In the genomic region with DNA sequence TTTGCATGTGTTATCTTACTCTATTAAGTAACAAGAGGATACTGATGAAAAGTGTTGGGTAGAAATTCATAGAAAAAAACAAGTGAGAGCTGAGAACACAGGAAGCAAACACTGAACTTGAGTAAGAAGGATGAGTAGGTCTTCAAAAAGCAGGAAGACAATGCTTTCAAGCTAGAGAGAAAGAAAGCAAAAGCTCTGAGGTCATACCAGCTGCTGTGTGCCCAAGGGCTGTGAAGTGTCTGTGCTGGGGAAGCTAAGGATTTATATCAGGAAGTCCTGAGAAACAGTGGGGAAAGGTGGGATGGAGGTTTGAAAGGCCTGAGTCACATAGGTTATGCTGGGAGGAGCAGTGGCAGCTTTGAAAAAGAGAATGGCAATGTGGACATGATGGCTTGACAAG, we compare ENCODE assay signal across 16 cellular contexts.
DNase-seq lines count a peak whose midpoint lies in the region; ATAC-seq and TF ChIP-seq lines count a peak whose summit lies in the region.
"Had no signal": no experiment of that assay in that cellular context is flagged by ENCODE, and none has a peak within 500 bp of the region (broad histone marks: within the 10 kb centered on the region; RNA-seq: fewer than 3 reads in every experiment).

No MANE protein-coding gene starts in this region.

- H3K4me3 Mint-ChIP-seq in activated CD4-positive, alpha-beta T cell treated with anti-CD3 and anti-CD28 coated beads, Interleukin-2, amount 10 ng/mL, durations not matched to agents 7 days and 5 days, result no peak overlapping the region
- H3K4me3 Mint-ChIP-seq in chondrocyte (ENCODE audit: unreplicated experiment), result no peak overlapping the region
- H3K4me3 Mint-ChIP-seq in naive thymus-derived CD4-positive, alpha-beta T cell, result no peak overlapping the region
- H3K4me3 Mint-ChIP-seq: activated CD8-positive, alpha-beta memory T cell treated with anti-CD3 and anti-CD28 coated beads, Interleukin-2, amount 10 ng/mL, durations not matched to agents 7 days and 5 days; dendritic cell treated with granulocyte-macrophage colony-stimulating factor and Interleukin-4, amounts not matched to agents 40 ng/mL and 50 ng/mL, for 4 days had no signal

- no peak overlapping the region for H3K4me3 ChIP-seq in HUES48 (ENCODE audit: low read depth, low read length)
- no peak overlapping the region for H3K4me3 ChIP-seq in naive thymus-derived CD4-positive, alpha-beta T cell (ENCODE audit: low read length)
- H3K4me3 ChIP-seq: gastrocnemius medialis had no signal

- CTCF ChIA-PET in activated CD4-positive, alpha-beta T cell treated with anti-CD3 and anti-CD28 coated beads, Interleukin-2, amount 10 ng/mL, durations not matched to agents 7 days and 5 days (lab: Charles Lee), result no interaction called here
- CTCF ChIA-PET in naive thymus-derived CD4-positive, alpha-beta T cell (lab: Charles Lee), result no interaction called here

- H3K4me1 ChIP-seq in HUES48 (ENCODE audit: control insufficient read depth, insufficient read depth, low read length), result peaks cover 12% of the 10 kb centered on the region; the same call in 1 of the 2 replicates
- no peaks in the 10 kb centered on the region for H3K4me1 ChIP-seq in naive thymus-derived CD4-positive, alpha-beta T cell (ENCODE audit: control insufficient read depth in 2 of 2, insufficient read depth in 2 of 2, low read length in 2 of 2)
- H3K4me1 ChIP-seq: gastrocnemius medialis had no signal

- no peaks in the 10 kb centered on the region for H3K9me3 ChIP-seq in HUES48 (ENCODE audit: control insufficient read depth, insufficient read depth, low read length)
- no peaks in the 10 kb centered on the region for H3K9me3 ChIP-seq in naive thymus-derived CD4-positive, alpha-beta T cell (ENCODE audit: control insufficient read depth in 2 of 3, low read length in 3 of 3)
- H3K9me3 ChIP-seq: gastrocnemius medialis had no signal

- H3K27me3 Mint-ChIP-seq in activated CD4-positive, alpha-beta T cell treated with anti-CD3 and anti-CD28 coated beads, Interleukin-2, amount 10 ng/mL, durations not matched to agents 7 days and 5 days, result no peaks in the 10 kb centered on the region
- no peaks in the 10 kb centered on the region for H3K27me3 Mint-ChIP-seq in chondrocyte (ENCODE audit: low read depth)
- H3K27me3 Mint-ChIP-seq in naive thymus-derived CD4-positive, alpha-beta T cell, result no peaks in the 10 kb centered on the region
- H3K27me3 Mint-ChIP-seq: activated CD8-positive, alpha-beta memory T cell treated with anti-CD3 and anti-CD28 coated beads, Interleukin-2, amount 10 ng/mL, durations not matched to agents 7 days and 5 days; dendritic cell treated with granulocyte-macrophage colony-stimulating factor and Interleukin-4, amounts not matched to agents 40 ng/mL and 50 ng/mL, for 4 days had no signal

- H3K27ac ChIP-seq in HUES48 (ENCODE audit: low read depth, low read length), result peak overlapping the region; percentile 49
- no peak overlapping the region for H3K27ac ChIP-seq in naive thymus-derived CD4-positive, alpha-beta T cell (ENCODE audit: low read depth, low read length)
- H3K27ac ChIP-seq: gastrocnemius medialis had no signal

- intact Hi-C loops in naive thymus-derived CD4-positive, alpha-beta T cell (cut with micrococcal nuclease), result no loop called here

- H3K36me3 ChIP-seq in HUES48 (ENCODE audit: control insufficient read depth, insufficient read depth, low read length), result no peaks in the 10 kb centered on the region
- no peaks in the 10 kb centered on the region for H3K36me3 ChIP-seq in naive thymus-derived CD4-positive, alpha-beta T cell (ENCODE audit: control insufficient read depth in 2 of 3, insufficient read depth in 3 of 3, low read length in 3 of 3)
- H3K36me3 ChIP-seq: gastrocnemius medialis had no signal

- ATAC-seq in naive thymus-derived CD4-positive, alpha-beta T cell, result peak; percentile 16
- ATAC-seq in GM21515 (IDR thresholded peaks at IDR 0.05; ENCODE audit: unreplicated experiment) (no peak), GM18519 (IDR thresholded peaks at IDR 0.05; ENCODE audit: low FRiP score, unreplicated experiment) (no peak)
- ATAC-seq: activated CD8-positive, alpha-beta memory T cell treated with anti-CD3 and anti-CD28 coated beads, Interleukin-2, amount 10 ng/mL, durations not matched to agents 7 days and 5 days; gastrocnemius medialis had no signal

- H3K27me3 ChIP-seq in HUES48 (ENCODE audit: control insufficient read depth, insufficient read depth, low read length), result no peaks in the 10 kb centered on the region
- no peaks in the 10 kb centered on the region for H3K27me3 ChIP-seq in naive thymus-derived CD4-positive, alpha-beta T cell (ENCODE audit: control insufficient read depth in 2 of 2, insufficient read depth in 2 of 2, low read length in 2 of 2)
- H3K27me3 ChIP-seq: gastrocnemius medialis had no signal

- DNase-seq in activated CD4-positive, alpha-beta T cell treated with anti-CD3 and anti-CD28 coated beads, Interleukin-2, amount 10 ng/mL, durations not matched to agents 7 days and 5 days, result no peak
- DNase-seq in activated CD4-positive, alpha-beta T cell treated with anti-CD3 and anti-CD28 coated beads for 4 hours, result no peak
- no peak for DNase-seq in chondrocyte (ENCODE audit: low spot score)
- no peak for DNase-seq in naive thymus-derived CD4-positive, alpha-beta T cell
- DNase-seq in stimulated activated CD4-positive, alpha-beta T cell treated with anti-CD3 and anti-CD28 coated beads, Interleukin-1b, Interleukin-23, amount 100 ng/mL, for 48 hours, result no peak
- DNase-seq: activated CD8-positive, alpha-beta memory T cell treated with anti-CD3 and anti-CD28 coated beads, Interleukin-2, amount 10 ng/mL, durations not matched to agents 7 days and 5 days; amniotic stem cell; gastrocnemius medialis; NCI-H1105 treated with DMSO at 0.1 percent for 48 hours; NCI-H774; stimulated activated CD4-positive, alpha-beta T cell treated with anti-CD3 and anti-CD28 coated beads, Interleukin-4, amount 100 ng/mL, for 4 hours; stimulated activated naive CD4-positive, alpha-beta T cell had no signal

- H3K9me3 Mint-ChIP-seq in activated CD4-positive, alpha-beta T cell treated with anti-CD3 and anti-CD28 coated beads, Interleukin-2, amount 10 ng/mL, durations not matched to agents 7 days and 5 days, result no peaks in the 10 kb centered on the region
- H3K9me3 Mint-ChIP-seq in chondrocyte (ENCODE audit: low read depth), result no peaks in the 10 kb centered on the region
- H3K9me3 Mint-ChIP-seq in naive thymus-derived CD4-positive, alpha-beta T cell, result peaks cover 0 to 5% (median 0%) of the 10 kb centered on the region in 11 donors
- H3K9me3 Mint-ChIP-seq: dendritic cell treated with granulocyte-macrophage colony-stimulating factor and Interleukin-4, amounts not matched to agents 40 ng/mL and 50 ng/mL, for 4 days had no signal

- peaks cover 14% of the 10 kb centered on the region for H3K4me1 Mint-ChIP-seq in activated CD4-positive, alpha-beta T cell treated with anti-CD3 and anti-CD28 coated beads, Interleukin-2, amount 10 ng/mL, durations not matched to agents 7 days and 5 days
- no peaks in the 10 kb centered on the region for H3K4me1 Mint-ChIP-seq in chondrocyte (ENCODE audit: low read depth)
- H3K4me1 Mint-ChIP-seq in naive thymus-derived CD4-positive, alpha-beta T cell, result peaks cover 4 to 27% (median 17%) of the 10 kb centered on the region in 7 donors

- no peaks in the 10 kb centered on the region for H3K36me3 Mint-ChIP-seq in activated CD4-positive, alpha-beta T cell treated with anti-CD3 and anti-CD28 coated beads, Interleukin-2, amount 10 ng/mL, durations not matched to agents 7 days and 5 days (ENCODE audit: low read depth)
- H3K36me3 Mint-ChIP-seq in chondrocyte (ENCODE audit: low read depth), result no peaks in the 10 kb centered on the region
- peaks cover 0 to 5% (median 0%) of the 10 kb centered on the region in 5 donors for H3K36me3 Mint-ChIP-seq in naive thymus-derived CD4-positive, alpha-beta T cell
- H3K36me3 Mint-ChIP-seq: activated CD8-positive, alpha-beta memory T cell treated with anti-CD3 and anti-CD28 coated beads, Interleukin-2, amount 10 ng/mL, durations not matched to agents 7 days and 5 days had no signal

- no peak overlapping the region for H3K9ac ChIP-seq in HUES48 (ENCODE audit: low read depth, low read length)

- POLR2A ChIA-PET in activated CD4-positive, alpha-beta T cell treated with anti-CD3 and anti-CD28 coated beads, Interleukin-2, amount 10 ng/mL, durations not matched to agents 7 days and 5 days (lab: Charles Lee), result no interaction called here
- POLR2A ChIA-PET in naive thymus-derived CD4-positive, alpha-beta T cell (lab: Charles Lee), result no interaction called here

- peak overlapping the region; percentile 27 for H3K27ac Mint-ChIP-seq in activated CD4-positive, alpha-beta T cell treated with anti-CD3 and anti-CD28 coated beads, Interleukin-2, amount 10 ng/mL, durations not matched to agents 7 days and 5 days
- H3K27ac Mint-ChIP-seq in chondrocyte (ENCODE audit: unreplicated experiment), result peak overlapping the region; percentile 42
- peak overlapping the region in 2 of 9 donors; percentile 41 to 57 for H3K27ac Mint-ChIP-seq in naive thymus-derived CD4-positive, alpha-beta T cell
- H3K27ac Mint-ChIP-seq: activated CD8-positive, alpha-beta memory T cell treated with anti-CD3 and anti-CD28 coated beads, Interleukin-2, amount 10 ng/mL, durations not matched to agents 7 days and 5 days; dendritic cell treated with granulocyte-macrophage colony-stimulating factor and Interleukin-4, amounts not matched to agents 40 ng/mL and 50 ng/mL, for 4 days had no signal

- TF ChIP-seq CTCF in chondrocyte (IDR thresholded peaks at IDR 0.05), result no peak
